ENCODE assay signal across 33 cellular contexts in genomic region chr11:78042858-78043257, GRCh38. TPM values are rescaled to one million over a fixed set of nuclear protein-coding genes. Genes with fewer than 3 reads are reported as not detected.
"Had no signal": no experiment of that assay in that cellular context is flagged by ENCODE, and none has a peak within 500 bp of the region (broad histone marks: within the 10 kb centered on the region; RNA-seq: fewer than 3 reads in every experiment).

No MANE protein-coding gene starts in this region.

- H3K27ac Mint-ChIP-seq: activated CD4-positive, alpha-beta T cell treated with anti-CD3 and anti-CD28 coated beads, Interleukin-2, amount 10 ng/mL, durations not matched to agents 24 days and 14 days; activated CD8-positive, alpha-beta T cell treated with anti-CD3 and anti-CD28 coated beads for 36 hours; activated naive CD8-positive, alpha-beta T cell treated with anti-CD3 and anti-CD28 coated beads for 36 hours; activated T-cell treated with anti-CD3 and anti-CD28 coated beads, Interleukin-2, amount 50 U/mL, for 72 hours; activated T-helper 17 cell treated with anti-CD3 and anti-CD28 coated beads, Interleukin-2, amount 50 U/mL, for 72 hours; T-helper 1 cell treated with Interleukin-12 subunit alpha and Interleukin-12 subunit beta and Interleukin-4 antibody, amounts not matched to agents 30 μg/mL and 1 μg/mL, for 36 hours; T-helper 2 cell treated with Interferon-gamma antibody and Interleukin-4, amounts not matched to agents 5 μg/mL and 100 μg/mL, for 36 hours had no signal

- H3K9me3 Mint-ChIP-seq: activated CD4-positive, alpha-beta T cell treated with anti-CD3 and anti-CD28 coated beads, Interleukin-2, amount 10 ng/mL, durations not matched to agents 24 days and 14 days; activated CD8-positive, alpha-beta T cell treated with anti-CD3 and anti-CD28 coated beads for 36 hours; activated naive CD8-positive, alpha-beta T cell treated with anti-CD3 and anti-CD28 coated beads for 36 hours; activated T-cell treated with anti-CD3 and anti-CD28 coated beads, Interleukin-2, amount 50 U/mL, for 72 hours; central memory CD8-positive, alpha-beta T cell; T-helper 1 cell treated with Interleukin-12 subunit alpha and Interleukin-12 subunit beta and Interleukin-4 antibody, amounts not matched to agents 30 μg/mL and 1 μg/mL, for 36 hours; T-helper 2 cell treated with Interferon-gamma antibody and Interleukin-4, amounts not matched to agents 5 μg/mL and 100 μg/mL, for 36 hours had no signal

- H3K9me3 ChIP-seq: SJSA1, SK-N-SH had no signal

- H3K36me3 ChIP-seq: cardiac muscle cell, SJSA1 had no signal

- H3K27me3 Mint-ChIP-seq: activated CD8-positive, alpha-beta T cell treated with anti-CD3 and anti-CD28 coated beads for 36 hours; activated naive CD8-positive, alpha-beta T cell treated with anti-CD3 and anti-CD28 coated beads for 36 hours; activated T-helper 17 cell treated with anti-CD3 and anti-CD28 coated beads, Interleukin-2, amount 50 U/mL, for 72 hours; central memory CD8-positive, alpha-beta T cell had no signal

- H3K27ac ChIP-seq: cardiac muscle cell, SJSA1 had no signal

- H3K36me3 Mint-ChIP-seq: activated naive CD8-positive, alpha-beta T cell treated with anti-CD3 and anti-CD28 coated beads for 36 hours had no signal

- DNase-seq: activated CD4-positive, alpha-beta T cell treated with anti-CD3 and anti-CD28 coated beads, Interleukin-2, amount 10 ng/mL, durations not matched to agents 24 days and 14 days; activated CD4-positive, alpha-beta T cell treated with anti-CD3 and anti-CD28 coated beads, Interleukin-2, amount 50 U/mL, for 4 hours; activated CD8-positive, alpha-beta T cell treated with anti-CD3 and anti-CD28 coated beads for 36 hours; activated effector memory CD4-positive, alpha-beta T cell treated with anti-CD3 and anti-CD28 coated beads, Interleukin-2, amount 50 U/mL, for 16 hours; activated naive CD4-positive, alpha-beta T cell; activated naive CD4-positive, alpha-beta T cell treated with anti-CD3 and anti-CD28 coated beads, Interleukin-2, amount 50 U/mL, for 16 hours; activated naive CD8-positive, alpha-beta T cell treated with anti-CD3 and anti-CD28 coated beads for 36 hours; activated T-cell treated with anti-CD3 and anti-CD28 coated beads, Interleukin-2, amount 50 U/mL, for 1 hour; activated T-cell treated with anti-CD3 and anti-CD28 coated beads, Interleukin-2, amount 50 U/mL, for 72 hours; amniotic stem cell; aorta; Karpas-422; KBM-7; NCI-H1105; NCI-H1417 treated with DMSO at 0.1 percent for 48 hours; NCI-H1694 treated with DMSO at 0.1 percent for 48 hours; NCI-H2029; NCI-H345; NCI-H524 treated with DMSO at 0.1 percent for 48 hours; NCI-H774; SHP77; SK-N-SH had no signal

- H3K4me3 ChIP-seq: cardiac muscle cell, SJSA1 had no signal

- ATAC-seq: activated CD8-positive, alpha-beta T cell treated with anti-CD3 and anti-CD28 coated beads for 36 hours; activated T-cell treated with anti-CD3 and anti-CD28 coated beads, Interleukin-2, amount 50 U/mL, for 72 hours; activated T-helper 17 cell treated with anti-CD3 and anti-CD28 coated beads, Interleukin-2, amount 50 U/mL, for 72 hours; Panc1 had no signal

- H3K4me3 Mint-ChIP-seq: activated CD4-positive, alpha-beta T cell treated with anti-CD3 and anti-CD28 coated beads, Interleukin-2, amount 10 ng/mL, durations not matched to agents 24 days and 14 days; activated CD8-positive, alpha-beta T cell treated with anti-CD3 and anti-CD28 coated beads for 36 hours; activated naive CD8-positive, alpha-beta T cell treated with anti-CD3 and anti-CD28 coated beads for 36 hours; activated T-cell treated with anti-CD3 and anti-CD28 coated beads, Interleukin-2, amount 50 U/mL, for 72 hours; activated T-helper 17 cell treated with anti-CD3 and anti-CD28 coated beads, Interleukin-2, amount 50 U/mL, for 72 hours; central memory CD8-positive, alpha-beta T cell; T-helper 1 cell treated with Interleukin-12 subunit alpha and Interleukin-12 subunit beta and Interleukin-4 antibody, amounts not matched to agents 30 μg/mL and 1 μg/mL, for 36 hours; T-helper 2 cell treated with Interferon-gamma antibody and Interleukin-4, amounts not matched to agents 5 μg/mL and 100 μg/mL, for 36 hours had no signal

- H3K27me3 ChIP-seq: cardiac muscle cell, SJSA1 had no signal

RNA-seq across cellular contexts. Expression of gene THRSP, which starts 20.8 kb away (rescaled TPM):
- total RNA-seq: activated CD4-positive, alpha-beta T cell treated with anti-CD3 and anti-CD28 coated beads, Interleukin-2, amount 10 ng/mL, durations not matched to agents 24 days and 14 days; activated CD8-positive, alpha-beta memory T cell treated with anti-CD3 and anti-CD28 coated beads for 36 hours; activated CD8-positive, alpha-beta T cell treated with anti-CD3 and anti-CD28 coated beads for 36 hours; activated naive CD8-positive, alpha-beta T cell treated with anti-CD3 and anti-CD28 coated beads for 36 hours; activated T-cell treated with anti-CD3 and anti-CD28 coated beads, Interleukin-2, amount 50 U/mL, for 72 hours; activated T-helper 17 cell treated with anti-CD3 and anti-CD28 coated beads, Interleukin-2, amount 50 U/mL, for 72 hours; cardiac muscle cell; MCF 10A; NCI-H460; RPMI7951; SJSA1 had no signal
